8 cellular contexts compared by ENCODE assay signal in the genomic region with DNA sequence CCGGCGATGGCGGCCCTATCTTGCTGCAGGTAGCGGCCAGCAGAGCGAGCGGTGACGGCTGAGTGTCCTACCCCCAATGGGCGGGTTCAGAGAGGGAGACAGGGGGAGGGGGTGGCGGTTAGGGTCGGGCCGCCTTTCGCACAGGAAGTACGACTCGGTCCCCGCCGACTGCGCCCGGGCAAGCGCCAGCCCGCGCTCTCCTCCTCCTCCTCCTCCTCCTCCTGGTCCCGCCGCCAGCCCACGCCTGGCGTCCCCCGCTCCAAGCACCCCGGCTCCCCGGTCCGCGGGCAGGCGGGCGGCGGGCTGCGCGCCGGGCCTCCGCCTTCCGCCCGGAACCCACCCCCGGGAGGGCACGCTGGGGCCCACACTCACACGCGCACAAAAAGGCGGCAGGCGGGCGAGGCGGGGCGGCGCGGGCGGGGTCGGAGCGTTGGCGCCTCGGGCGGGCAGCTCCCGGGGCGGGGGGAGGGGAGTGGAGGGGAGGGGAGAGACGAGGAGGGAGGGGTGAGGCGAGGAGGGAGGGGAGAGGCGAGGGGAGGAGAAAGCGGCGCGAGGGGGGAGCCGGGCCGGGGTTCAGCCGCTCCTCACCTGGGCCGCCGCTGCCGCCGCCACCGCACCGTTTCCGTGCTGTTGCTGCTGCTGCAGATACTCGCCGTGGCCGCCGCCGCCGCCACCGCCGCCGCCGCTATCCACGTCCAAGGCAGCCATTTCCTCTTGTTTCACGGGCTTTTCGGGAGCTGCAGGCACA. TPM values are rescaled to one million over a fixed set of nuclear protein-coding genes. Genes with fewer than 3 reads are reported as not detected.
DNase-seq lines count a peak whose midpoint lies in the region; ATAC-seq and TF ChIP-seq lines count a peak whose summit lies in the region.

No MANE protein-coding gene starts in this region.

- H3K27me3 ChIP-seq in adrenal gland (no peaks in the 10 kb centered on the region), prostate gland (replicated peaks; ENCODE audit: insufficient read depth) (no peaks in the 10 kb centered on the region)

- peak in 1 of 2 donors; percentile 74 for TF ChIP-seq POLR2A in adrenal gland (IDR thresholded peaks at IDR 0.05)
- TF ChIP-seq POLR2A in prostate gland (IDR thresholded peaks at IDR 0.05), result peak; percentile 61

- 0 to 1% (median 0%) methylated on average over 2 to 86 of the region's 87 CpGs for WGBS in adrenal gland, 4 donors
- WGBS in prostate gland, result under 1% methylated on average over 47 of the region's 87 CpGs

- peak; percentile 62 for ATAC-seq in HG02642 (IDR thresholded peaks at IDR 0.05; ENCODE audit: poor library complexity, unreplicated experiment)
- peak; percentile 63 to 68 for ATAC-seq in left cardiac atrium

- H3K4me1 ChIP-seq in adrenal gland (replicated peaks in 1 of 2) (peaks cover 10 to 43% of the 10 kb centered on the region in 2 donors), prostate gland (replicated peaks) (peaks cover 5% of the 10 kb centered on the region)

- no peak for TF ChIP-seq CTCF in GM12865 (IDR thresholded peaks at IDR 0.05; ENCODE audit: insufficient read depth, low read depth, low read length, missing control alignments)
- no peak for TF ChIP-seq CTCF in adrenal gland (IDR thresholded peaks at IDR 0.05)
- TF ChIP-seq CTCF in prostate gland (IDR thresholded peaks at IDR 0.05), result peak in 1 of 4 experiments; percentile 7

- DNase-seq in GM12865 (ENCODE audit: low read depth), result peak; percentile 97
- DNase-seq in NCI-H128 (lab: John Stamatoyannopoulos, UW; ENCODE audit: unreplicated experiment), result peak; percentile 51
- DNase-seq in T follicular helper cell (ENCODE audit: low read depth), result peak; percentile 88
- DNase-seq in adrenal gland, result peak; percentile 93 to 95 (median 94)
- DNase-seq in left cardiac atrium, result peak; percentile 93
- peak; percentile 91 for DNase-seq in prostate gland (ENCODE audit: low spot score)
- DNase-seq in ureter (ENCODE audit: low spot score), result peak; percentile 95

- H3K9me3 ChIP-seq in adrenal gland (replicated peaks in 1 of 3), result peaks cover 0 to 4% (median 0%) of the 10 kb centered on the region in 3 donors
- H3K9me3 ChIP-seq in prostate gland, result no peaks in the 10 kb centered on the region

- H3K36me3 ChIP-seq in adrenal gland (replicated peaks in 1 of 2) (no peaks in the 10 kb centered on the region), prostate gland (no peaks in the 10 kb centered on the region)

- H3K4me3 ChIP-seq in GM12865 (ENCODE audit: low read depth, low read length) (peak overlapping the region; percentile 97), adrenal gland (peak overlapping the region in 2 of 4 donors; percentile 94 to 99), prostate gland (peak overlapping the region; percentile 99 to 100)

- H3K27ac ChIP-seq in adrenal gland (peak overlapping the region; percentile 89 to 100 (median 98)), prostate gland (peak overlapping the region; percentile 100)

- intact Hi-C loops in adrenal gland (cut with DNase I), result no loop called here
- intact Hi-C loops in left cardiac atrium (cut with DNase I), result no loop called here
- intact Hi-C loops in prostate gland (cut with DNase I), result no loop called here

RNA-seq across cellular contexts. Expression of a gene that starts 1.2 kb away (rescaled TPM):
- total RNA-seq in adrenal gland (100 to 1,000 TPM in 1 of 8 donors, 10 to 100 TPM in 7; 50.5 to 118 (median 56.4) TPM), left cardiac atrium (10 to 100 TPM; 42.9 to 49.0 TPM), prostate gland (100 to 1,000 TPM; 145 to 166 TPM), ureter (104 TPM)
- polyA plus RNA-seq in adrenal gland, result 10 to 100 TPM in 1 of 3 donors, 1 to 10 TPM in 2; 8.9 to 42.5 (median 10.0) TPM
